ENCODE assay signal across 8 cellular contexts in the genomic region with DNA sequence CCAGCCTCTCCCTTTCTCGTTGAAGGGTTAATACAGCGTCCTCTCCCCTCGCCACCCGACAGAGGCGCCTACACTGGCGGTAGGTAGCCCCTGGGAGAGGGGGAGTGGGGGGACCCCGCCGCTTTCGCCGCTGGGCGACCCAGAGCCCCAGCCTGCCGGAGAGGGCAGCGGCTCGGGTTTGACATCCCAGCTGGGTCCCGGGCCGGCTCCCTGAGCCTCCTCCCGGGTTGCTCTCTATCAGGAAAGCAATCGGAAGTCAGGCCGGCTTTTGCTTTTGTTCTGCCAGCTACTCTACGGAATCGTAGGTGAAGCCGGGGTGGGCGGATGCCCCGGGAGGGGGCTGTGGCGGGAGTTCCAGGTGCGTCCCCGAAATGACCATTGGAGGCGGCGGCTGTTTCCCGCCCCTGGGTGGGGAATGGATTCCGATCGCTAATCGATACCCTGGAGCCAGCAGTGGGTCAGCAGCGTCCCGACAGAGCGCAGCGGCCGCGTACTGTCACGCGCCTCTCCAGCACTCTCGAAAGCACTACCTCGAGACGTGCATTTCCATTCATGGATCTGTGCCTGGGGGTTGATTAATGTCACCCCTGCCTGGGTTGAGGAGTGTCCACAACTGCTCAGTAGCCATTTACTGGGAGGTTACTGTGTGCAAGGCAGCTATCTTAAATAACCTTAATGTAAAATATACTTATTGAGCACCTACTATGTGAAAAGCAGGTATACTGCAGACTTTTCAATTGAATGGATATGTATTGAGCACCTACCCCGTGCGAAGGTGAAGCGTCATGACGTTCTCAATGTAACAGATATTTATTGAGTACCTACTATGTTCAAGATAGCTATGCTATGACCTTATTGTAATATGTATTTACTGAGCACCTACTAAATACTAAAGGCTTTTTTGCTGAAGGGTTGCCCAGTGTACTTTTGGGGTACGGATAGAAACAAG. TPM values are rescaled to one million over a fixed set of nuclear protein-coding genes. Genes with fewer than 3 reads are reported as not detected.
DNase-seq lines count a peak whose midpoint lies in the region; ATAC-seq lines count a peak whose summit lies in the region.

No MANE protein-coding gene starts in this region.

- no peak overlapping the region for H3K9ac ChIP-seq in adipocyte (ENCODE audit: low read length)

- H3K4me3 ChIP-seq in adipocyte (ENCODE audit: low read length) = peak overlapping the region; percentile 63

- H3K9me3 Mint-ChIP-seq in immature natural killer cell = peaks cover 0 to 11% (median 2%) of the 10 kb centered on the region in 6 donors
- peaks cover 3% of the 10 kb centered on the region in 2 donors for H3K9me3 Mint-ChIP-seq in stimulated activated naive B cell treated with anti-CD40 and anti-IgM and Interleukin-4, amounts not matched to agents 10 μg/mL and 1 μg/mL and 100 μg/mL, for 72 hours

- intact Hi-C loops in Right ventricle myocardium superior (cut with DNase I) = loop anchor here (10.0 kb wide), 1 partner anchor 84 kb away; no protein-coding TSS in a partner anchor
- intact Hi-C loops in cardiac septum (cut with DNase I) = loop anchor here (5.0 kb wide), 1 partner anchor 96 kb away; no protein-coding TSS in a partner anchor

- peaks cover 60% of the 10 kb centered on the region for H3K27me3 ChIP-seq in adipocyte (replicated peaks; ENCODE audit: control insufficient read depth, insufficient read depth, low read length)

- peaks cover 0 to 19% (median 0%) of the 10 kb centered on the region in 3 donors for H3K36me3 Mint-ChIP-seq in immature natural killer cell
- H3K36me3 Mint-ChIP-seq in stimulated activated naive B cell treated with anti-CD40 and anti-IgM and Interleukin-4, amounts not matched to agents 10 μg/mL and 1 μg/mL and 100 μg/mL, for 72 hours = peaks cover 0 to under 1% of the 10 kb centered on the region in 2 donors

- peaks cover 18 to 32% (median 23%) of the 10 kb centered on the region in 3 donors for H3K27me3 Mint-ChIP-seq in immature natural killer cell (ENCODE audit: low read depth in 3 of 3)
- peaks cover 47 to 77% of the 10 kb centered on the region in 2 donors for H3K27me3 Mint-ChIP-seq in stimulated activated naive B cell treated with anti-CD40 and anti-IgM and Interleukin-4, amounts not matched to agents 10 μg/mL and 1 μg/mL and 100 μg/mL, for 72 hours

- H3K27ac Mint-ChIP-seq in immature natural killer cell = no peak overlapping the region
- H3K27ac Mint-ChIP-seq in stimulated activated naive B cell treated with anti-CD40 and anti-IgM and Interleukin-4, amounts not matched to agents 10 μg/mL and 1 μg/mL and 100 μg/mL, for 72 hours = no peak overlapping the region

- no peaks in the 10 kb centered on the region for H3K36me3 ChIP-seq in adipocyte (ENCODE audit: control insufficient read depth, insufficient read depth, low read length, severe bottlenecking)

- peaks cover 9% of the 10 kb centered on the region for H3K9me3 ChIP-seq in adipocyte (ENCODE audit: control insufficient read depth, low read length)

- DNase-seq in Right ventricle myocardium superior (peak; percentile 38), cardiac septum (ENCODE audit: low spot score) (no peak), adipocyte (ENCODE audit: low read depth) (peak; percentile 1), immature natural killer cell (no peak)
- no peak for DNase-seq in stimulated activated naive B cell treated with anti-CD40 and anti-IgM and Interleukin-4, amounts not matched to agents 10 μg/mL and 1 μg/mL and 100 μg/mL, for 72 hours
- no peak for DNase-seq in activated CD4-positive, alpha-beta T cell treated with anti-CD3 and anti-CD28 coated beads, Interleukin-2, amount 50 U/mL, for 1 hour

- ATAC-seq in Right ventricle myocardium superior (ENCODE audit: poor library complexity) = peak; percentile 47
- no peak for ATAC-seq in stimulated activated naive B cell treated with anti-CD40 and anti-IgM and Interleukin-4, amounts not matched to agents 10 μg/mL and 1 μg/mL and 100 μg/mL, for 72 hours (replicated peaks)
- ATAC-seq in GM18870 (IDR thresholded peaks at IDR 0.05; ENCODE audit: unreplicated experiment) = no peak
- no peak for ATAC-seq in HG03565 (IDR thresholded peaks at IDR 0.05; ENCODE audit: unreplicated experiment)

- H3K4me1 Mint-ChIP-seq in immature natural killer cell = peaks cover 0 to 5% of the 10 kb centered on the region in 2 donors
- H3K4me1 Mint-ChIP-seq in stimulated activated naive B cell treated with anti-CD40 and anti-IgM and Interleukin-4, amounts not matched to agents 10 μg/mL and 1 μg/mL and 100 μg/mL, for 72 hours = peaks cover 0 to 5% of the 10 kb centered on the region in 2 donors

- peaks cover 8% of the 10 kb centered on the region for H3K4me1 ChIP-seq in adipocyte (ENCODE audit: control insufficient read depth, insufficient read depth, low read length)

- H3K4me3 Mint-ChIP-seq in immature natural killer cell = peak overlapping the region in 3 of 5 donors; percentile 38 to 64 (median 49)
- H3K4me3 Mint-ChIP-seq in stimulated activated naive B cell treated with anti-CD40 and anti-IgM and Interleukin-4, amounts not matched to agents 10 μg/mL and 1 μg/mL and 100 μg/mL, for 72 hours = peak overlapping the region; percentile 70 to 77

RNA-seq across cellular contexts. Expression of gene MAPK4, which starts 1.1 kb away (rescaled TPM):
- total RNA-seq in Right ventricle myocardium superior = 26.9 TPM
- 38.2 TPM for total RNA-seq in cardiac septum
- not detected for polyA plus RNA-seq in immature natural killer cell

Comparison
In these comparisons a context has a peak if more than half of its experiments do, and no peak if none do; other contexts are left out.
1. DNase-seq: peak in Right ventricle myocardium superior (single experiment) and adipocyte (single experiment); none in cardiac septum (single experiment), immature natural killer cell (0 of 3), stimulated activated naive B cell treated with anti-CD40 and anti-IgM and Interleukin-4, amounts not matched to agents 10 μg/mL and 1 μg/mL and 100 μg/mL, for 72 hours (single experiment) and activated CD4-positive, alpha-beta T cell treated with anti-CD3 and anti-CD28 coated beads, Interleukin-2, amount 50 U/mL, for 1 hour (single experiment).